In genomic region chr5:141771031-141771430, GRCh38 we compare ENCODE assay signal across 1 cellular context.
TF ChIP-seq lines count a peak whose summit lies in the region.

No MANE protein-coding gene starts in this region.

TF ChIP-seq in SK-N-SH, 30 proteins besides CTCF, POLR2A, EP300 and RAD21 (continued from another document):
- TF ChIP-seq IRF3 (IDR thresholded peaks at IDR 0.05; ENCODE audit: low read depth, low read length) (no peak), FOXJ3 (CRISPR knock-in tag; IDR thresholded peaks at IDR 0.05) (no peak)
TF ChIP-seq in SK-N-SH: peak in this region for 0.
